Comparison of ENCODE assay signal across 9 cellular contexts in genomic region chr11:64000740-64001514, GRCh38. TPM values are rescaled to one million over a fixed set of nuclear protein-coding genes. Genes with fewer than 3 reads are reported as not detected.
DNase-seq lines count a peak whose midpoint lies in the region; ATAC-seq and TF ChIP-seq lines count a peak whose summit lies in the region.
"Had no signal": no experiment of that assay in that cellular context is flagged by ENCODE, and none has a peak within 500 bp of the region (broad histone marks: within the 10 kb centered on the region; RNA-seq: fewer than 3 reads in every experiment).

No MANE protein-coding gene starts in this region.

- peaks cover 13% of the 10 kb centered on the region for H3K4me1 Mint-ChIP-seq in activated CD4-positive, alpha-beta T cell treated with anti-CD3 and anti-CD28 coated beads, Interleukin-2, amount 10 ng/mL, durations not matched to agents 7 days and 5 days
- peaks cover 5% of the 10 kb centered on the region for H3K4me1 Mint-ChIP-seq in activated naive CD8-positive, alpha-beta T cell treated with anti-CD3 and anti-CD28 coated beads, Interleukin-2, amount 50 U/mL, for 24 hours

- no peak overlapping the region for H3K27ac ChIP-seq in lower lobe of right lung
- peak overlapping the region; percentile 3 to 10 for H3K27ac ChIP-seq in tibial artery

- no peak for DNase-seq in activated CD4-positive, alpha-beta T cell treated with anti-CD3 and anti-CD28 coated beads, Interleukin-2, amount 10 ng/mL, durations not matched to agents 7 days and 5 days
- no peak for DNase-seq in activated CD4-positive, alpha-beta T cell treated with anti-CD3 and anti-CD28 coated beads for 4 hours
- DNase-seq in astrocyte of the cerebellum (ENCODE audit: low read depth): no peak
- DNase-seq in lower lobe of right lung: peak; percentile 47
- no peak for DNase-seq in tibial artery
- no peak for DNase-seq in activated naive CD8-positive, alpha-beta T cell treated with anti-CD3 and anti-CD28 coated beads, Interleukin-2, amount 50 U/mL, for 24 hours
- no peak for DNase-seq in midbrain (lab: John Stamatoyannopoulos, UW)

- CTCF ChIA-PET in activated CD4-positive, alpha-beta T cell treated with anti-CD3 and anti-CD28 coated beads, Interleukin-2, amount 10 ng/mL, durations not matched to agents 7 days and 5 days (lab: Charles Lee): interaction anchor here (0.6 to 4.0 kb wide), 27 partner anchors 8 to 673 kb away, joined by 3 to 21 read pairs (median 4); partner anchors contain the start of genes COX8A and PRDX5

- intact Hi-C loops in lower lobe of right lung (cut with DNase I) (loop anchor here (5.0 kb wide), 1 partner anchor 146 kb away; no protein-coding TSS in a partner anchor), tibial artery (cut with DNase I; ENCODE audit: low total_unique reads) (loop anchor here (2.0 kb wide), 1 partner anchor 148 kb away; no protein-coding TSS in a partner anchor)

- TF ChIP-seq CTCF in astrocyte of the cerebellum (IDR thresholded peaks at IDR 0.05; ENCODE audit: low read depth, low read length, missing control alignments) (no peak), lower lobe of right lung (IDR thresholded peaks at IDR 0.05) (peak; percentile 16), tibial artery (IDR thresholded peaks at IDR 0.05) (peak in 1 of 2 experiments; percentile 18)

- POLR2A ChIA-PET in activated CD4-positive, alpha-beta T cell treated with anti-CD3 and anti-CD28 coated beads, Interleukin-2, amount 10 ng/mL, durations not matched to agents 7 days and 5 days (lab: Charles Lee): no interaction called here

- H3K27me3 ChIP-seq in lower lobe of right lung (ENCODE audit: low read depth) (peaks cover 9% of the 10 kb centered on the region), tibial artery (peaks cover 0 to 7% of the 10 kb centered on the region in 2 donors)

- H3K36me3 Mint-ChIP-seq in activated CD4-positive, alpha-beta T cell treated with anti-CD3 and anti-CD28 coated beads, Interleukin-2, amount 10 ng/mL, durations not matched to agents 7 days and 5 days (ENCODE audit: low read depth): peaks cover 16% of the 10 kb centered on the region
- peaks cover 14% of the 10 kb centered on the region for H3K36me3 Mint-ChIP-seq in activated naive CD8-positive, alpha-beta T cell treated with anti-CD3 and anti-CD28 coated beads, Interleukin-2, amount 50 U/mL, for 24 hours (ENCODE audit: low read depth)

- peaks cover 29% of the 10 kb centered on the region for H3K36me3 ChIP-seq in lower lobe of right lung
- H3K36me3 ChIP-seq in tibial artery: peaks cover 18 to 31% (median 30%) of the 10 kb centered on the region in 3 donors

- H3K27me3 Mint-ChIP-seq in activated CD4-positive, alpha-beta T cell treated with anti-CD3 and anti-CD28 coated beads, Interleukin-2, amount 10 ng/mL, durations not matched to agents 7 days and 5 days: peaks cover 4% of the 10 kb centered on the region
- H3K27me3 Mint-ChIP-seq in activated naive CD8-positive, alpha-beta T cell treated with anti-CD3 and anti-CD28 coated beads, Interleukin-2, amount 50 U/mL, for 24 hours: peaks cover 10% of the 10 kb centered on the region

- H3K9me3 ChIP-seq in lower lobe of right lung: no peaks in the 10 kb centered on the region
- no peaks in the 10 kb centered on the region for H3K9me3 ChIP-seq in tibial artery

- H3K4me1 ChIP-seq in lower lobe of right lung (peaks cover 35% of the 10 kb centered on the region), tibial artery (peaks cover 0 to 33% (median 22%) of the 10 kb centered on the region in 4 donors)

- in situ Hi-C loops in astrocyte of the cerebellum (cut with HindIII; ENCODE audit: low sequenced_read_pairs): loop anchor here (5.0 to 10.0 kb wide), 3 partner anchors 74 to 161 kb away; no protein-coding TSS in a partner anchor

- peak overlapping the region; percentile 26 for H3K4me3 ChIP-seq in astrocyte of the cerebellum (ENCODE audit: low read depth, low read length)
- H3K4me3 ChIP-seq in lower lobe of right lung: peak overlapping the region; percentile 47
- peak overlapping the region; percentile 39 to 47 for H3K4me3 ChIP-seq in tibial artery

- no peak for ATAC-seq in lower lobe of right lung
- no peak for ATAC-seq in activated naive CD8-positive, alpha-beta T cell treated with anti-CD3 and anti-CD28 coated beads, Interleukin-2, amount 50 U/mL, for 24 hours
- ATAC-seq in HG02852 (IDR thresholded peaks at IDR 0.05; ENCODE audit: unreplicated experiment): no peak

- no peaks in the 10 kb centered on the region for H3K9me3 Mint-ChIP-seq in activated CD4-positive, alpha-beta T cell treated with anti-CD3 and anti-CD28 coated beads, Interleukin-2, amount 10 ng/mL, durations not matched to agents 7 days and 5 days
- no peaks in the 10 kb centered on the region for H3K9me3 Mint-ChIP-seq in activated naive CD8-positive, alpha-beta T cell treated with anti-CD3 and anti-CD28 coated beads, Interleukin-2, amount 50 U/mL, for 24 hours

- H3K27ac Mint-ChIP-seq in activated CD4-positive, alpha-beta T cell treated with anti-CD3 and anti-CD28 coated beads, Interleukin-2, amount 10 ng/mL, durations not matched to agents 7 days and 5 days: peak overlapping the region; percentile 31
- H3K27ac Mint-ChIP-seq in activated naive CD8-positive, alpha-beta T cell treated with anti-CD3 and anti-CD28 coated beads, Interleukin-2, amount 50 U/mL, for 24 hours: no peak overlapping the region

- no peak overlapping the region for H3K4me3 Mint-ChIP-seq in activated CD4-positive, alpha-beta T cell treated with anti-CD3 and anti-CD28 coated beads, Interleukin-2, amount 10 ng/mL, durations not matched to agents 7 days and 5 days
- no peak overlapping the region for H3K4me3 Mint-ChIP-seq in activated naive CD8-positive, alpha-beta T cell treated with anti-CD3 and anti-CD28 coated beads, Interleukin-2, amount 50 U/mL, for 24 hours

RNA-seq across cellular contexts. Expression of gene OTUB1, which starts 14.7 kb away (rescaled TPM):
- 100 to 1,000 TPM in 1 of 2 experiments, 10 to 100 TPM in 1; 94.8 to 102 TPM for total RNA-seq in activated CD4-positive, alpha-beta T cell treated with anti-CD3 and anti-CD28 coated beads, Interleukin-2, amount 10 ng/mL, durations not matched to agents 7 days and 5 days
- 61.9 TPM for total RNA-seq in lower lobe of right lung

RNA-seq across cellular contexts. Expression of gene COX8A, which starts 26.5 kb away (rescaled TPM):
- total RNA-seq in activated CD4-positive, alpha-beta T cell treated with anti-CD3 and anti-CD28 coated beads, Interleukin-2, amount 10 ng/mL, durations not matched to agents 7 days and 5 days: 100 to 1,000 TPM; 451 to 462 TPM
- 212 TPM for total RNA-seq in lower lobe of right lung

RNA-seq across cellular contexts. Expression of gene FLRT1, which starts 34.8 kb away (rescaled TPM):
- not detected for total RNA-seq in activated CD4-positive, alpha-beta T cell treated with anti-CD3 and anti-CD28 coated beads, Interleukin-2, amount 10 ng/mL, durations not matched to agents 7 days and 5 days
- total RNA-seq in lower lobe of right lung: not detected
- total RNA-seq: mesenteric fat pad had no signal
